Comparison of ENCODE assay signal across 13 cellular contexts in the genomic region with DNA sequence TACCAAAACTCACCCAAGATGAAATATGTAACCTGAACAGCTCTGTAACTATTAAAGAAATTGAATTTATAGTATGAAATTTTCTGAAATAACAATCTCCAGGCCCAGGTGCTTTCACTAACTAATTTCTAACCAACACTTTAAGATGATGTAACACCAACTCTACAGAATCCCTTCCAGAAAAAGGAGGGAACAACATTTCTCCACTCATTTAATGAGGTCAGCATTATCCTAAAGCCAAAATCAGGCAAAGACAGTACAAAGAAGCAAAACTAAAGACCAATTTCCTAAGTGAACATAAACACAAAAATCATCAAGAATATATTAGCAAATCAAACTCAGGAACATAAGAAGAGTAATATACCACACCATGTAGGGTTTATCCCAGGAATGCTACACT.
"Had no signal": no experiment of that assay in that cellular context is flagged by ENCODE, and none has a peak within 500 bp of the region (broad histone marks: within the 10 kb centered on the region; RNA-seq: fewer than 3 reads in every experiment).

No MANE protein-coding gene starts in this region.

- H3K4me3 ChIP-seq: lung, skin epidermis had no signal

- H3K9me3 ChIP-seq: neutrophil, SK-N-SH had no signal

- H3K27ac ChIP-seq: skin epidermis had no signal

- DNase-seq: activated CD4-positive, CD25-positive, alpha-beta regulatory T cell treated with anti-CD3 and anti-CD28 coated beads, Interleukin-2, amount 50 U/mL, for 72 hours; dermis blood vessel endothelial cell; effector memory CD8-positive, alpha-beta T cell; foreskin melanocyte; head of caudate nucleus; posterior cingulate gyrus; SK-N-SH; T-helper 1 cell; T1000 had no signal

- H3K36me3 ChIP-seq: neutrophil had no signal

- ATAC-seq: activated naive CD4-positive, alpha-beta T cell treated with anti-CD3 and anti-CD28 coated beads, Interleukin-2, amount 50 U/mL, for 72 hours; effector memory CD8-positive, alpha-beta T cell had no signal

- H3K9ac ChIP-seq: SK-N-SH had no signal

- H3K27me3 ChIP-seq: neutrophil had no signal

- H3K27me3 Mint-ChIP-seq: effector memory CD8-positive, alpha-beta T cell had no signal
